In the genomic region with DNA sequence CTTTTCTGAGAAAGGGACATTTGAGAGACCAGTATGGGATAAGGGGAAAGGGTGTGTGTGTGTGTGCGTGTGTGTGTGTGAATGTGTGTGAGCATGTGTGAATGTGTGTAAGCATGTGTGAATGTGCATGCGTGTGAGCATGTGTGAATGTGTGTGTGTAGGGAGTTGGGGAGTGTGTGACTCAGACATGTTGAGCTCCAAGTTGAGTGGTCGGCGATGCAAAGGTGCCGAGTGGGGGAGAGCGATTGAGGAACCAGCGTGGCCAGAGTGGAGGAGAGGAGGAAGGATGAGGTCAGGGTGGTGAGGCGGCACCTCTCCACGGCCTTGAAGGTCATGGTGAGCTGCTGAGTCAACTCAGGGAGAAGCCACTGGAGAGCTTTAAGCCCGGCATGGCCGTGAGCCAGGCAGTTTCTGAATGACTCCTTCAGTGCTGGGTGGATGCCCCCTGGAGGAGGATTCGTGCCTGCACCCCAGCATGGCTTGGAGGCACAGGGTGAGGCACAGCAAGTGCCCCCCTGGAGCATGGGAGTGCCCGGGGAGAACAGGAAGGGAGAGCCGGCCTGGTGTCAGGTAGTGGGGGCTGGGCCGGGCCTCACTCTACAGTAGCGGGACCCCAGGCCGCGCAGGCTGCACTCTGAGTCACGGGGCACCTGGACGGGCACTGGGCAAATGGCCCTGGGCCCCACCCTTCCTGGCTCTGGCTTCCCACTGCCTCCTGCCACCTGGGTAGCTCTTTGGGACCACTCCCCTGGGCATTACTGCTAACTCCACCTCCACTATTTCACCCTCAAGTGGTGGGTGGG, we compare ENCODE assay signal across 8 cellular contexts. TPM values are rescaled to one million over a fixed set of nuclear protein-coding genes. Genes with fewer than 3 reads are reported as not detected.
DNase-seq lines count a peak whose midpoint lies in the region; ATAC-seq and TF ChIP-seq lines count a peak whose summit lies in the region.

No MANE protein-coding gene starts in this region.

- no peaks in the 10 kb centered on the region for H3K27me3 ChIP-seq in A673 (replicated peaks; ENCODE audit: insufficient read depth, low read depth, low read length, poor library complexity)

- no peaks in the 10 kb centered on the region for H3K36me3 ChIP-seq in A673 (ENCODE audit: insufficient read depth, low read length, poor library complexity, severe bottlenecking)

- intact Hi-C loops in A673 (cut with micrococcal nuclease; ENCODE audit: unreplicated experiment) = no loop called here
- intact Hi-C loops in left ventricle myocardium superior (cut with micrococcal nuclease) = no loop called here

- H3K9me3 ChIP-seq in A673 (ENCODE audit: low read depth, low read length, poor library complexity, severe bottlenecking) = no peaks in the 10 kb centered on the region

- ATAC-seq in GM18511 (IDR thresholded peaks at IDR 0.05; ENCODE audit: unreplicated experiment) = peak; percentile 59
- ATAC-seq in SK-N-SH treated with all-trans-retinoic acid at 6 μM for 48 hours = peak; percentile 88
- peak; percentile 69 for ATAC-seq in left ventricle myocardium superior

- CTCF ChIA-PET in A673 (lab: Charles Lee) = interaction anchor here (0.5 to 2.0 kb wide), 12 partner anchors 9 to 1431 kb away, joined by 3 to 15 read pairs (median 6); a partner anchor contains a TSS
- CTCF ChIA-PET in activated naive CD4-positive, alpha-beta T cell treated with anti-CD3 and anti-CD28 coated beads, Interleukin-2, amount 10 ng/mL, durations not matched to agents 7 days and 5 days (lab: Charles Lee) = interaction anchor here (0.9 to 3.6 kb wide), 15 partner anchors 9 to 348 kb away, joined by 3 to 46 read pairs (median 4); a partner anchor contains a TSS

- H3K27ac ChIP-seq in A673 (ENCODE audit: low read depth, low read length, poor library complexity, severe bottlenecking) = no peak overlapping the region

- H3K4me1 Mint-ChIP-seq in activated naive CD4-positive, alpha-beta T cell treated with anti-CD3 and anti-CD28 coated beads, Interleukin-2, amount 10 ng/mL, durations not matched to agents 7 days and 5 days = peaks cover 13% of the 10 kb centered on the region

- H3K4me3 Mint-ChIP-seq in activated naive CD4-positive, alpha-beta T cell treated with anti-CD3 and anti-CD28 coated beads, Interleukin-2, amount 10 ng/mL, durations not matched to agents 7 days and 5 days = no peak overlapping the region

- H3K9me3 Mint-ChIP-seq in activated naive CD4-positive, alpha-beta T cell treated with anti-CD3 and anti-CD28 coated beads, Interleukin-2, amount 10 ng/mL, durations not matched to agents 7 days and 5 days = no peaks in the 10 kb centered on the region

- H3K27me3 Mint-ChIP-seq in activated naive CD4-positive, alpha-beta T cell treated with anti-CD3 and anti-CD28 coated beads, Interleukin-2, amount 10 ng/mL, durations not matched to agents 7 days and 5 days = peaks cover 7% of the 10 kb centered on the region

- no TSS peak for BruUV-seq in A673 (replicated peaks; lab: Mats Ljungman, UMichigan)

- TF ChIP-seq CTCF in A673 (conservative IDR thresholded peaks at IDR 0.05; ENCODE audit: low read depth, low read length) = peak; percentile 83

- peak overlapping the region; percentile 8 for H3K27ac Mint-ChIP-seq in activated naive CD4-positive, alpha-beta T cell treated with anti-CD3 and anti-CD28 coated beads, Interleukin-2, amount 10 ng/mL, durations not matched to agents 7 days and 5 days

- H3K4me1 ChIP-seq in A673 (ENCODE audit: insufficient read depth, low read length, poor library complexity, severe bottlenecking) = peaks cover 5% of the 10 kb centered on the region

- DNase-seq in A673 (ENCODE audit: low spot score) = peak; percentile 89
- peak; percentile 76 for DNase-seq in HS-5 (ENCODE audit: low read depth)
- peak; percentile 81 for DNase-seq in activated naive CD4-positive, alpha-beta T cell treated with anti-CD3 and anti-CD28 coated beads, Interleukin-2, amount 10 ng/mL, durations not matched to agents 7 days and 5 days
- DNase-seq in left ventricle myocardium superior = peak; percentile 82
- DNase-seq in stimulated activated CD4-positive, alpha-beta T cell treated with anti-CD3 and anti-CD28 coated beads, Interleukin-12 subunit alpha, Interleukin-12 subunit beta, amount 100 ng/mL, for 48 hours (ENCODE audit: low read depth in 2 of 3, low spot score in 1 of 3) = peak; percentile 62 to 75 (median 70)
- DNase-seq in retina = no peak

- H3K4me3 ChIP-seq in A673 (ENCODE audit: low read depth, low read length, poor library complexity, severe bottlenecking) = no peak overlapping the region

- H3K36me3 Mint-ChIP-seq in activated naive CD4-positive, alpha-beta T cell treated with anti-CD3 and anti-CD28 coated beads, Interleukin-2, amount 10 ng/mL, durations not matched to agents 7 days and 5 days = peaks cover 9% of the 10 kb centered on the region

- POLR2A ChIA-PET in A673 (lab: Charles Lee; ENCODE audit: low non-redundant PET) = interaction anchor here (0.6 to 0.7 kb wide), 2 partner anchors 14 to 106 kb away, joined by 3 read pairs; a partner anchor contains a TSS

TF ChIP-seq in SK-N-SH treated with all-trans-retinoic acid at 6 μM for 48 hours, 23 proteins besides CTCF, POLR2A, EP300 and RAD21:
- TF ChIP-seq ARNTL (CRISPR knock-in tag; IDR thresholded peaks at IDR 0.05; ENCODE audit: borderline replicate concordance, low read depth) (no peak), SNAI2 (CRISPR knock-in tag; IDR thresholded peaks at IDR 0.05) (no peak), ZNF565 (CRISPR knock-in tag; conservative IDR thresholded peaks at IDR 0.05; ENCODE audit: low read depth) (no peak), CSDC2 (CRISPR knock-in tag; IDR thresholded peaks at IDR 0.05) (no peak), RARB (CRISPR knock-in tag; IDR thresholded peaks at IDR 0.05) (no peak), ZNF70 (CRISPR knock-in tag; IDR thresholded peaks at IDR 0.05) (no peak), BACH2 (CRISPR knock-in tag; IDR thresholded peaks at IDR 0.05; ENCODE audit: borderline replicate concordance) (no peak), TCF4 (CRISPR knock-in tag; IDR thresholded peaks at IDR 0.05; ENCODE audit: borderline replicate concordance) (no peak), PPARA (CRISPR knock-in tag; IDR thresholded peaks at IDR 0.05; ENCODE audit: borderline replicate concordance) (no peak), GLIS3 (CRISPR knock-in tag; IDR thresholded peaks at IDR 0.05) (no peak), ZFP30 (CRISPR knock-in tag; IDR thresholded peaks at IDR 0.05) (no peak), ESRRG (CRISPR knock-in tag; IDR thresholded peaks at IDR 0.05) (no peak), ZC3H10 (CRISPR knock-in tag; IDR thresholded peaks at IDR 0.05) (no peak), ZFP3 (CRISPR knock-in tag; IDR thresholded peaks at IDR 0.05) (no peak), ISL1 (CRISPR knock-in tag; IDR thresholded peaks at IDR 0.05) (no peak), ZNF8 (CRISPR knock-in tag; IDR thresholded peaks at IDR 0.05) (no peak)
- TF ChIP-seq, protein P1, sequence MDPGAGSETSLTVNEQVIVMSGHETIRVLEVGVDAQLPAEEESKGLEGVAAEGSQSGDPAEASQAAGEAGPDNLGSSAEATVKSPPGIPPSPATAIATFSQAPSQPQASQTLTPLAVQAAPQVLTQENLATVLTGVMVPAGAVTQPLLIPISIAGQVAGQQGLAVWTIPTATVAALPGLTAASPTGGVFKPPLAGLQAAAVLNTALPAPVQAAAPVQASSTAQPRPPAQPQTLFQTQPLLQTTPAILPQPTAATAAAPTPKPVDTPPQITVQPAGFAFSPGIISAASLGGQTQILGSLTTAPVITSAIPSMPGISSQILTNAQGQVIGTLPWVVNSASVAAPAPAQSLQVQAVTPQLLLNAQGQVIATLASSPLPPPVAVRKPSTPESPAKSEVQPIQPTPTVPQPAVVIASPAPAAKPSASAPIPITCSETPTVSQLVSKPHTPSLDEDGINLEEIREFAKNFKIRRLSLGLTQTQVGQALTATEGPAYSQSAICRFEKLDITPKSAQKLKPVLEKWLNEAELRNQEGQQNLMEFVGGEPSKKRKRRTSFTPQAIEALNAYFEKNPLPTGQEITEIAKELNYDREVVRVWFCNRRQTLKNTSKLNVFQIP (CRISPR knock-in tag; IDR thresholded peaks at IDR 0.05; ENCODE audit: borderline replicate concordance, low read depth) = no peak
- TF ChIP-seq, protein P2, sequence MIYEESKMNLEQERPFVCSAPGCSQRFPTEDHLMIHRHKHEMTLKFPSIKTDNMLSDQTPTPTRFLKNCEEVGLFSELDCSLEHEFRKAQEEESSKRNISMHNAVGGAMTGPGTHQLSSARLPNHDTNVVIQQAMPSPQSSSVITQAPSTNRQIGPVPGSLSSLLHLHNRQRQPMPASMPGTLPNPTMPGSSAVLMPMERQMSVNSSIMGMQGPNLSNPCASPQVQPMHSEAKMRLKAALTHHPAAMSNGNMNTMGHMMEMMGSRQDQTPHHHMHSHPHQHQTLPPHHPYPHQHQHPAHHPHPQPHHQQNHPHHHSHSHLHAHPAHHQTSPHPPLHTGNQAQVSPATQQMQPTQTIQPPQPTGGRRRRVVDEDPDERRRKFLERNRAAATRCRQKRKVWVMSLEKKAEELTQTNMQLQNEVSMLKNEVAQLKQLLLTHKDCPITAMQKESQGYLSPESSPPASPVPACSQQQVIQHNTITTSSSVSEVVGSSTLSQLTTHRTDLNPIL (CRISPR knock-in tag; IDR thresholded peaks at IDR 0.05; ENCODE audit: low read depth) = no peak
- TF ChIP-seq, protein P3, sequence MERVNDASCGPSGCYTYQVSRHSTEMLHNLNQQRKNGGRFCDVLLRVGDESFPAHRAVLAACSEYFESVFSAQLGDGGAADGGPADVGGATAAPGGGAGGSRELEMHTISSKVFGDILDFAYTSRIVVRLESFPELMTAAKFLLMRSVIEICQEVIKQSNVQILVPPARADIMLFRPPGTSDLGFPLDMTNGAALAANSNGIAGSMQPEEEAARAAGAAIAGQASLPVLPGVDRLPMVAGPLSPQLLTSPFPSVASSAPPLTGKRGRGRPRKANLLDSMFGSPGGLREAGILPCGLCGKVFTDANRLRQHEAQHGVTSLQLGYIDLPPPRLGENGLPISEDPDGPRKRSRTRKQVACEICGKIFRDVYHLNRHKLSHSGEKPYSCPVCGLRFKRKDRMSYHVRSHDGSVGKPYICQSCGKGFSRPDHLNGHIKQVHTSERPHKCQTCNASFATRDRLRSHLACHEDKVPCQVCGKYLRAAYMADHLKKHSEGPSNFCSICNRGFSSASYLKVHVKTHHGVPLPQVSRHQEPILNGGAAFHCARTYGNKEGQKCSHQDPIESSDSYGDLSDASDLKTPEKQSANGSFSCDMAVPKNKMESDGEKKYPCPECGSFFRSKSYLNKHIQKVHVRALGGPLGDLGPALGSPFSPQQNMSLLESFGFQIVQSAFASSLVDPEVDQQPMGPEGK (CRISPR knock-in tag; IDR thresholded peaks at IDR 0.05; ENCODE audit: borderline replicate concordance) = no peak

RNA-seq across cellular contexts. Expression of a gene that starts 8.2 kb away (rescaled TPM):
- total RNA-seq in A673 (2021) (0.47 and 0.76 TPM in 2 replicates), left ventricle myocardium superior (7.2 TPM)

RNA-seq across cellular contexts. Expression of a gene that starts 13.8 kb away (rescaled TPM):
- total RNA-seq in A673 (2021) = 206 and 221 TPM in 2 replicates
- total RNA-seq in left ventricle myocardium superior = 362 TPM

RNA-seq across cellular contexts. Expression of a gene that starts 14.4 kb away (rescaled TPM):
- total RNA-seq in A673 (2021) = 254 and 270 TPM in 2 replicates
- 83.4 TPM for total RNA-seq in left ventricle myocardium superior

RNA-seq across cellular contexts. Expression of a gene that starts 26.4 kb away (rescaled TPM):
- 56.2 and 63.8 TPM in 2 replicates for total RNA-seq in A673 (2021)
- 256 TPM for total RNA-seq in left ventricle myocardium superior

RNA-seq across cellular contexts. Expression of a gene that starts 27.2 kb away (rescaled TPM):
- 22.9 and 24.5 TPM in 2 replicates for total RNA-seq in A673 (2021)
- 15.1 TPM for total RNA-seq in left ventricle myocardium superior
